7 cellular contexts compared by ENCODE assay signal in genomic region chr1:66466695-66467094, GRCh38.
DNase-seq lines count a peak whose midpoint lies in the region; ATAC-seq, FAIRE-seq and TF ChIP-seq lines count a peak whose summit lies in the region.
"Not testable (repeated sequence)": the region's sequence is repeated elsewhere in the genome, so short reads cannot be mapped to it uniquely, and the experiment has no call there.

No MANE protein-coding gene starts in this region.

- H3K27me3 Mint-ChIP-seq in HFFc6 (ENCODE audit: insufficient read depth); astrocyte (ENCODE audit: low read depth, unreplicated experiment): not testable (repeated sequence)

- H3K4me1 ChIP-seq in RWPE2 (ENCODE audit: insufficient read depth, poor library complexity, severe bottlenecking): peaks cover 16% of the 10 kb centered on the region
- H3K4me1 ChIP-seq in astrocyte (ENCODE audit: insufficient read depth, low read length): peaks cover 27% of the 10 kb centered on the region
- peaks cover 29% of the 10 kb centered on the region for H3K4me1 ChIP-seq in osteoblast (ENCODE audit: insufficient read depth, low read length)

- H3K36me3 ChIP-seq in RWPE2 (ENCODE audit: low read depth); astrocyte (ENCODE audit: insufficient read depth, low read length); osteoblast (ENCODE audit: insufficient read depth, low read length): not testable (repeated sequence)

- H3K4me1 Mint-ChIP-seq in HFFc6 (ENCODE audit: low read depth): peaks cover 79% of the 10 kb centered on the region
- peaks cover 25% of the 10 kb centered on the region for H3K4me1 Mint-ChIP-seq in astrocyte (ENCODE audit: low read depth, unreplicated experiment)

- H3K9ac ChIP-seq in astrocyte (ENCODE audit: low read length): peak overlapping the region; percentile 11

- H3K9me3 ChIP-seq in RWPE2 (ENCODE audit: severe bottlenecking); astrocyte (ENCODE audit: insufficient read depth, low read depth, low read length); osteoblast (ENCODE audit: low read depth, low read length): not testable (repeated sequence)

- peak overlapping the region; percentile 53 for H3K4me2 ChIP-seq in astrocyte (ENCODE audit: low read length)
- peak overlapping the region; percentile 25 for H3K4me2 ChIP-seq in osteoblast (ENCODE audit: insufficient read depth, low read length)

- H2AFZ ChIP-seq in astrocyte (ENCODE audit: low read depth, low read length): peak overlapping the region; percentile 54
- H2AFZ ChIP-seq in osteoblast (ENCODE audit: low read length): peak overlapping the region; percentile 44

- H3K27me3 ChIP-seq in RWPE2 (ENCODE audit: insufficient read depth, poor library complexity, severe bottlenecking); astrocyte (ENCODE audit: insufficient read depth, low read length); osteoblast (ENCODE audit: insufficient read depth, low read length): not testable (repeated sequence)

- not testable (repeated sequence) for FAIRE-seq in astrocyte (lab: Jason Lieb, UNC)

- ATAC-seq in RWPE2 (ENCODE audit: low read depth): peak; percentile 19; the same call in 1 of the 3 replicates

- not testable (repeated sequence) for TF ChIP-seq CTCF in HFFc6 (IDR thresholded peaks at IDR 0.05); RWPE2 (IDR thresholded peaks at IDR 0.05; ENCODE audit: poor library complexity, severe bottlenecking); astrocyte (IDR thresholded peaks at IDR 0.05; ENCODE audit: insufficient read depth, low read depth, low read length); epithelial cell of esophagus (IDR thresholded peaks at IDR 0.05; ENCODE audit: insufficient read depth, low read depth, low read length, missing control alignments); fibroblast of villous mesenchyme (IDR thresholded peaks at IDR 0.05; ENCODE audit: insufficient read depth, low read depth, low read length); osteoblast (IDR thresholded peaks at IDR 0.05; ENCODE audit: extremely low read depth, low read depth, low read length)

- DNase-seq in AG20443 (ENCODE audit: low spot score) (peak; percentile 51), HFFc6 (peak; percentile 71), astrocyte (ENCODE audit: low read depth) (peak; percentile 83), epithelial cell of esophagus (ENCODE audit: low read depth) (peak; percentile 15), fibroblast of villous mesenchyme (ENCODE audit: low read depth) (peak; percentile 43)
- DNase-seq in RWPE2 (ENCODE audit: low spot score); osteoblast (ENCODE audit: insufficient read length, low spot score, missing footprints): not testable (repeated sequence)

- peaks cover 41% of the 10 kb centered on the region for H3K36me3 Mint-ChIP-seq in HFFc6 (ENCODE audit: low read depth)
- not testable (repeated sequence) for H3K36me3 Mint-ChIP-seq in astrocyte (ENCODE audit: low read depth, unreplicated experiment)

- H3K27ac Mint-ChIP-seq in HFFc6 (peak overlapping the region; percentile 99), astrocyte (ENCODE audit: unreplicated experiment) (peak overlapping the region; percentile 97)

- H3K4me3 ChIP-seq in RWPE2 (ENCODE audit: severe bottlenecking); astrocyte (ENCODE audit: insufficient read depth, low read depth, low read length); epithelial cell of esophagus (ENCODE audit: low read length); fibroblast of villous mesenchyme (ENCODE audit: low read depth, low read length); osteoblast (ENCODE audit: insufficient read depth, low read length): not testable (repeated sequence)

- H3K4me3 Mint-ChIP-seq in HFFc6 (peak overlapping the region; percentile 37), astrocyte (ENCODE audit: unreplicated experiment) (peak overlapping the region; percentile 34)

- not testable (repeated sequence) for H4K20me1 ChIP-seq in astrocyte (ENCODE audit: insufficient read depth, low read length); osteoblast (ENCODE audit: insufficient read depth, low read length)

- H3K27ac ChIP-seq in RWPE2 (ENCODE audit: poor library complexity, severe bottlenecking) (peak overlapping the region; percentile 91), astrocyte (ENCODE audit: low read depth, low read length) (peak overlapping the region; percentile 96), osteoblast (ENCODE audit: low read depth, low read length) (peak overlapping the region; percentile 99)

- not testable (repeated sequence) for H3K79me2 ChIP-seq in astrocyte (ENCODE audit: insufficient read depth, low read length); osteoblast (ENCODE audit: insufficient read depth, low read length)

- H3K9me3 Mint-ChIP-seq in HFFc6 (peaks cover 22% of the 10 kb centered on the region), astrocyte (ENCODE audit: unreplicated experiment) (peaks cover 18% of the 10 kb centered on the region)
